In the genomic region with DNA sequence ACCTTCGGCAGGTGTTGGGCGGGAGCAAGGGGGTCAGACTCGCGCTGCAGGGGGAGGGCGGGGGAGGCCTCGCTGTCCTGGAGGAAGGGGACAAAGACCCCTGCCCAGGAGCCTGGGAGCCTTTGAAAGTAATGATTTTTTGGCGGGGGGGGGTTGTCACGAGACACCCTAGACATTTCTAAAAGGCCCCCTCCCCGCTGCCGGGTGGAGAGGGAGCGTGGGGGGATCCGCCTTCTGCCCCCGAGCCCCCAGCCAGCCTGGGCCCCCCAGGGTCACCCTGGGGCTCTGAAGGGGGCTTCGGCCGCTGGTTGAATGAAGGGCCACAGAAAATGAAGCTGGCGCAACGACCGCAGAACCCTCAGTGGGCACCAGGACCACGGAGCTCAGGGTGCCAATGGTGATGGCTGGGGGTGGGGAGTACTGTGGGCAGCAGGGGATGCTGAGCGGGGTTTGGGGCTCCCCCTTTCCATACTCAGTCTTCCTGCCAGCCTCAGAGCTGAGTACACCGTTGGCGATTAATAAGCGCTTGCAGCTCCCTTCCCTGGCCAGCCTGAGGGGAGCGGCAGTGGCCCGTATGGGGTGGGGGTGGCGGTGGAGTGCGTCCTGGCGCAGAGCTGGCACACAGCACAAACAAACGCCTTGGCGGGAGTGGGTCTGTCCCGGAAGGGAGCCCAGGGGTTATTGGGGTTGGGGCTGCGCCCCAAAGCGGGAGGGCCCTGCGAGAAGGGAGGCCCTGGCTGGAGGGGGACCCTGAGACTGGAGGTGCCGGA, we compare ENCODE assay signal across 9 cellular contexts. TPM values are rescaled to one million over a fixed set of nuclear protein-coding genes. Genes with fewer than 3 reads are reported as not detected.
DNase-seq lines count a peak whose midpoint lies in the region; ATAC-seq, FAIRE-seq and TF ChIP-seq lines count a peak whose summit lies in the region.
"Had no signal": no experiment of that assay in that cellular context is flagged by ENCODE, and none has a peak within 500 bp of the region (broad histone marks: within the 10 kb centered on the region; RNA-seq: fewer than 3 reads in every experiment).

No MANE protein-coding gene starts in this region.

- peaks cover 5% of the 10 kb centered on the region for H3K4me1 Mint-ChIP-seq in type B pancreatic cell (ENCODE audit: unreplicated experiment)

- no peaks in the 10 kb centered on the region for H3K79me2 ChIP-seq in GM12878 (ENCODE audit: control insufficient read depth, insufficient read depth, low read length)

- H3K36me3 ChIP-seq in GM12878 (ENCODE audit: control insufficient read depth in 2 of 2, insufficient read depth in 2 of 2, low read length in 1 of 2), result no peaks in the 10 kb centered on the region

- CTCF ChIA-PET in GM12878 (lab: Yijun Ruan, JAX), result interaction anchor here (1.0 to 2.4 kb wide), 5 partner anchors 15 to 280 kb away, joined by 4 to 20 read pairs (median 7); no protein-coding TSS in a partner anchor

- H3K36me3 Mint-ChIP-seq in type B pancreatic cell, result no peaks in the 10 kb centered on the region

- no peaks in the 10 kb centered on the region for H4K20me1 ChIP-seq in GM12878 (ENCODE audit: control insufficient read depth, insufficient read depth)

- intact Hi-C loops in GM12878 (cut with micrococcal nuclease; ENCODE audit: unreplicated experiment), result loop anchor here (10.0 kb wide), 2 partner anchors 268 to 458 kb away; a partner anchor contains a TSS

- H3K4me3 Mint-ChIP-seq in type B pancreatic cell, result peak overlapping the region; percentile 73

- no peak overlapping the region for H3K4me2 ChIP-seq in GM12878 (ENCODE audit: control insufficient read depth, insufficient read depth)

- ATAC-seq in GM12878, result peak; percentile 5

- no peak overlapping the region for H2AFZ ChIP-seq in GM12878 (ENCODE audit: control insufficient read depth, low read depth, low read length)

- no peak for TF ChIP-seq EP300 in GM12878 (IDR thresholded peaks at IDR 0.05; ENCODE audit: borderline replicate concordance in 1 of 2, control insufficient read depth in 1 of 2, low read depth in 2 of 2, low read length in 2 of 2)

- TF ChIP-seq POLR2A in GM12878 (IDR thresholded peaks at IDR 0.05; ENCODE audit: low read depth, low read length), result no peak

- peaks cover 3% of the 10 kb centered on the region for H3K9me3 Mint-ChIP-seq in type B pancreatic cell

- no peak for TF ChIP-seq RAD21 in GM12878 (IDR thresholded peaks at IDR 0.05; ENCODE audit: insufficient read depth, low read depth, low read length)

- peaks cover 40% of the 10 kb centered on the region for H3K27me3 Mint-ChIP-seq in type B pancreatic cell

- in situ Hi-C loops in GM12878 (cut with MboI), result no loop called here

- peak; percentile 53 for DNase-seq in NCI-H146 treated with DMSO at 0.1 percent for 48 hours (lab: John Stamatoyannopoulos, UW; ENCODE audit: unreplicated experiment)
- no peak for DNase-seq in GM12878 (ENCODE audit: low read depth, low spot score)
- peak; percentile 39 for DNase-seq in midbrain (lab: John Stamatoyannopoulos, UW)
- no peak for DNase-seq in type B pancreatic cell (ENCODE audit: extremely low spot score, unreplicated experiment)
- no peak for DNase-seq in EL
- DNase-seq in T1000 (lab: John Stamatoyannopoulos, UW), result no peak
- DNase-seq in inferior parietal cortex (ENCODE audit: extremely low spot score), result no peak

- H3K27me3 ChIP-seq in GM12878 (replicated peaks in 1 of 2; ENCODE audit: control insufficient read depth in 2 of 2, insufficient read depth in 2 of 2, low read length in 1 of 2), result peaks cover 2 to 10% of the 10 kb centered on the region in 2 experiments; a peak in 3 of 4 replicates

- 5% methylated on average over 29 of the region's 35 CpGs for WGBS in GM12878 (ENCODE audit: insufficient coverage, insufficient replicate concordance, low lambda C conversion rate, missing lambda C conversion rate)

- H3K27ac Mint-ChIP-seq in type B pancreatic cell, result peak overlapping the region; percentile 72

- SMC1A ChIA-PET in GM12878 (lab: Charles Lee; ENCODE audit: uncharacterized antibody, unreplicated experiment), result interaction anchor here (2.0 kb wide), 1 partner anchor 25 kb away, joined by 8 read pairs; no protein-coding TSS in a partner anchor

- FAIRE-seq in GM12878 (lab: Jason Lieb, UNC), result no peak

- peak overlapping the region; percentile 72 for H3K27ac ChIP-seq in C4-2B
- H3K27ac ChIP-seq in GM12878 (ENCODE audit: control insufficient read depth, insufficient read depth), result no peak overlapping the region

- H3K9me3 ChIP-seq in GM12878 (replicated peaks; ENCODE audit: control insufficient read depth, insufficient read depth, low read length), result no peaks in the 10 kb centered on the region; the same call in 2 of the 3 replicates

- RAD21 ChIA-PET in GM12878 (lab: Charles Lee; ENCODE audit: unreplicated experiment), result interaction anchor here (1.3 to 2.5 kb wide), 3 partner anchors 26 to 59 kb away, joined by 4 to 23 read pairs (median 11); no protein-coding TSS in a partner anchor

- H3K4me3 ChIP-seq in GM12878, result no peak overlapping the region

- H3K9ac ChIP-seq in GM12878 (ENCODE audit: control insufficient read depth, insufficient read depth, low read length), result no peak overlapping the region

- no peaks in the 10 kb centered on the region for H3K4me1 ChIP-seq in GM12878 (ENCODE audit: control insufficient read depth, insufficient read depth, low read length)

- BruUV-seq in GM12878 (replicated peaks; lab: Mats Ljungman, UMichigan), result no TSS peak

- TF ChIP-seq CTCF in C4-2B (conservative IDR thresholded peaks at IDR 0.05), result no peak
- TF ChIP-seq CTCF in GM12878 (IDR thresholded peaks at IDR 0.05 in 2 of 3, conservative IDR thresholded peaks at IDR 0.05 in 1 of 3; ENCODE audit: control insufficient read depth in 2 of 3, extremely low read depth in 1 of 3, insufficient read depth in 1 of 3, low read depth in 3 of 3, low read length in 3 of 3), result no peak
- TF ChIP-seq CTCF in type B pancreatic cell (conservative IDR thresholded peaks at IDR 0.05), result no peak

- POLR2A ChIA-PET in GM12878 (lab: Charles Lee), result no interaction called here

RNA-seq across cellular contexts. Expression of a gene that starts 1.2 kb away (rescaled TPM):
- 0.17 and 0.58 TPM in 2 replicates for total RNA-seq in GM12878 (2013; cell fraction: nucleolus; rRNA removed)
- total RNA-seq in GM12878 (2014; rRNA removed) (not detected in 2 replicates), GM12878 (2014; rRNA removed; fragmentation: Illumina TruSeq; extraction: Trizol) (not detected in 2 replicates), GM12878 (2021) (0.21 and 0.38 TPM in 2 replicates), type B pancreatic cell (ENCODE audit: low replicate concordance) (8.4 and 16.1 TPM in 2 replicates)
- 0.30 TPM for polyA plus RNA-seq in GM12878 (2011; ENCODE audit: low read depth)
- polyA plus RNA-seq in GM12878 (2011; rRNA removed) (0.26 and 1.7 TPM in 2 replicates), GM12878 (2014; fragmentation: Illumina TruSeq; extraction: Trizol) (0.04 TPM in 1 of 2 replicates, not detected in the other), GM12878 (2014; fragmentation: Nextera tagmentation; extraction: Ambion mirVana) (not detected), GM12878 (2014; rRNA removed) (0.09 and 0.14 TPM in 2 replicates), GM12878 (2016; fragmentation: Nextera tagmentation; extraction: Ambion mirVana) (not detected)
- polyA plus RNA-seq in GM12878 (2011; cell fraction: cytosol; rRNA removed), result 1.1 and 1.7 TPM in 2 replicates
- 2.1 and 3.6 TPM in 2 replicates for polyA plus RNA-seq in GM12878 (2011; cell fraction: nucleus; rRNA removed)
- 1.00 and 1.8 TPM in 2 replicates for polyA plus RNA-seq in GM12878 (2012)
- polyA minus RNA-seq in GM12878 (2011; rRNA and poly(A)+ RNA removed), result 0.21 and 0.51 TPM in 2 replicates
- 0.27 TPM in 1 of 2 replicates, not detected in the other for polyA minus RNA-seq in GM12878 (2011; cell fraction: cytosol; rRNA and poly(A)+ RNA removed)
- polyA minus RNA-seq in GM12878 (2011; cell fraction: nucleus; rRNA and poly(A)+ RNA removed), result 0.36 and 0.38 TPM in 2 replicates

RNA-seq across cellular contexts. Expression of a gene that starts 11.8 kb away (rescaled TPM):
- total RNA-seq in GM12878 (2013; cell fraction: nucleolus; rRNA removed), result not detected in 2 replicates
- total RNA-seq in GM12878 (2014; rRNA removed) (not detected in 2 replicates), GM12878 (2014; rRNA removed; fragmentation: Illumina TruSeq; extraction: Trizol) (not detected in 2 replicates), GM12878 (2021) (not detected in 2 replicates), type B pancreatic cell (ENCODE audit: low replicate concordance) (not detected in 2 replicates)
- not detected for polyA plus RNA-seq in GM12878 (2011; ENCODE audit: low read depth)
- polyA plus RNA-seq in GM12878 (2011; rRNA removed) (not detected in 2 replicates), GM12878 (2014; fragmentation: Illumina TruSeq; extraction: Trizol) (not detected in 2 replicates), GM12878 (2014; fragmentation: Nextera tagmentation; extraction: Ambion mirVana) (not detected), GM12878 (2014; rRNA removed) (not detected in 2 replicates), GM12878 (2016; fragmentation: Nextera tagmentation; extraction: Ambion mirVana) (not detected)
- not detected in 2 replicates for polyA plus RNA-seq in GM12878 (2011; cell fraction: cytosol; rRNA removed)
- polyA plus RNA-seq in GM12878 (2011; cell fraction: nucleus; rRNA removed), result not detected in 2 replicates
- polyA plus RNA-seq in GM12878 (2012), result not detected in 2 replicates
- not detected in 2 replicates for polyA minus RNA-seq in GM12878 (2011; rRNA and poly(A)+ RNA removed)
- polyA minus RNA-seq in GM12878 (2011; cell fraction: cytosol; rRNA and poly(A)+ RNA removed), result not detected in 2 replicates
- polyA minus RNA-seq in GM12878 (2011; cell fraction: nucleus; rRNA and poly(A)+ RNA removed), result not detected in 2 replicates
- polyA plus RNA-seq: adipose tissue had no signal

RNA-seq across cellular contexts. Expression of a gene that starts 24.8 kb away (rescaled TPM):
- not detected in 2 replicates for total RNA-seq in GM12878 (2013; cell fraction: nucleolus; rRNA removed)
- total RNA-seq in GM12878 (2014; rRNA removed) (not detected in 2 replicates), GM12878 (2014; rRNA removed; fragmentation: Illumina TruSeq; extraction: Trizol) (not detected in 2 replicates), GM12878 (2021) (not detected in 2 replicates), type B pancreatic cell (ENCODE audit: low replicate concordance) (not detected in 2 replicates)
- not detected for polyA plus RNA-seq in GM12878 (2011; ENCODE audit: low read depth)
- polyA plus RNA-seq in GM12878 (2011; rRNA removed) (not detected in 2 replicates), GM12878 (2014; fragmentation: Illumina TruSeq; extraction: Trizol) (not detected in 2 replicates), GM12878 (2014; fragmentation: Nextera tagmentation; extraction: Ambion mirVana) (not detected), GM12878 (2014; rRNA removed) (not detected in 2 replicates), GM12878 (2016; fragmentation: Nextera tagmentation; extraction: Ambion mirVana) (not detected)
- not detected in 2 replicates for polyA plus RNA-seq in GM12878 (2011; cell fraction: cytosol; rRNA removed)
- not detected in 2 replicates for polyA plus RNA-seq in GM12878 (2011; cell fraction: nucleus; rRNA removed)
- not detected in 2 replicates for polyA plus RNA-seq in GM12878 (2012)
- polyA minus RNA-seq in GM12878 (2011; rRNA and poly(A)+ RNA removed), result 0.22 TPM in 1 of 2 replicates, not detected in the other
- polyA minus RNA-seq in GM12878 (2011; cell fraction: cytosol; rRNA and poly(A)+ RNA removed), result not detected in 2 replicates
- not detected in 2 replicates for polyA minus RNA-seq in GM12878 (2011; cell fraction: nucleus; rRNA and poly(A)+ RNA removed)

RNA-seq across cellular contexts. Expression of a gene that starts 35.0 kb away (rescaled TPM):
- total RNA-seq in GM12878 (2013; cell fraction: nucleolus; rRNA removed), result not detected in 2 replicates
- not detected in 2 replicates for total RNA-seq in GM12878 (2014; rRNA removed)
- not detected in 2 replicates for total RNA-seq in GM12878 (2014; rRNA removed; fragmentation: Illumina TruSeq; extraction: Trizol)
- total RNA-seq in GM12878 (2021), result not detected in 2 replicates
- polyA plus RNA-seq in GM12878 (2011; ENCODE audit: low read depth), result not detected
- not detected in 2 replicates for polyA plus RNA-seq in GM12878 (2011; rRNA removed)
- polyA plus RNA-seq in GM12878 (2011; cell fraction: cytosol; rRNA removed), result not detected in 2 replicates
- polyA plus RNA-seq in GM12878 (2011; cell fraction: nucleus; rRNA removed), result not detected in 2 replicates
- polyA plus RNA-seq in GM12878 (2012), result not detected in 2 replicates
- polyA plus RNA-seq in GM12878 (2014; fragmentation: Illumina TruSeq; extraction: Trizol), result not detected in 2 replicates
- not detected for polyA plus RNA-seq in GM12878 (2014; fragmentation: Nextera tagmentation; extraction: Ambion mirVana)
- not detected in 2 replicates for polyA plus RNA-seq in GM12878 (2014; rRNA removed)
- not detected for polyA plus RNA-seq in GM12878 (2016; fragmentation: Nextera tagmentation; extraction: Ambion mirVana)
- not detected in 2 replicates for polyA minus RNA-seq in GM12878 (2011; rRNA and poly(A)+ RNA removed)
- not detected in 2 replicates for polyA minus RNA-seq in GM12878 (2011; cell fraction: cytosol; rRNA and poly(A)+ RNA removed)
- not detected in 2 replicates for polyA minus RNA-seq in GM12878 (2011; cell fraction: nucleus; rRNA and poly(A)+ RNA removed)
- not detected in 2 replicates for total RNA-seq in type B pancreatic cell (ENCODE audit: low replicate concordance)
- polyA plus RNA-seq: adipose tissue had no signal

RNA-seq across cellular contexts. Expression of a gene that starts 48.7 kb away (rescaled TPM):
- not detected in 2 replicates for total RNA-seq in GM12878 (2013; cell fraction: nucleolus; rRNA removed)
- total RNA-seq in GM12878 (2014; rRNA removed) (not detected in 2 replicates), GM12878 (2014; rRNA removed; fragmentation: Illumina TruSeq; extraction: Trizol) (not detected in 2 replicates), GM12878 (2021) (not detected in 2 replicates), type B pancreatic cell (ENCODE audit: low replicate concordance) (not detected in 2 replicates)
- polyA plus RNA-seq in GM12878 (2011; ENCODE audit: low read depth), result not detected
- polyA plus RNA-seq in GM12878 (2011; rRNA removed) (not detected in 2 replicates), GM12878 (2014; fragmentation: Illumina TruSeq; extraction: Trizol) (not detected in 2 replicates), GM12878 (2014; fragmentation: Nextera tagmentation; extraction: Ambion mirVana) (not detected), GM12878 (2014; rRNA removed) (not detected in 2 replicates), GM12878 (2016; fragmentation: Nextera tagmentation; extraction: Ambion mirVana) (not detected)
- polyA plus RNA-seq in GM12878 (2011; cell fraction: cytosol; rRNA removed), result not detected in 2 replicates
- not detected in 2 replicates for polyA plus RNA-seq in GM12878 (2011; cell fraction: nucleus; rRNA removed)
- not detected in 2 replicates for polyA plus RNA-seq in GM12878 (2012)
- not detected in 2 replicates for polyA minus RNA-seq in GM12878 (2011; rRNA and poly(A)+ RNA removed)
- polyA minus RNA-seq in GM12878 (2011; cell fraction: cytosol; rRNA and poly(A)+ RNA removed), result not detected in 2 replicates
- polyA minus RNA-seq in GM12878 (2011; cell fraction: nucleus; rRNA and poly(A)+ RNA removed), result not detected in 2 replicates
- polyA plus RNA-seq: adipose tissue had no signal

Comparison
In these comparisons a context has a peak if more than half of its experiments do, and no peak if none do; other contexts are left out.
1. DNase-seq: peak in NCI-H146 treated with DMSO at 0.1 percent for 48 hours (single experiment) and midbrain (single experiment); none in GM12878 (single experiment), type B pancreatic cell (single experiment), EL (single experiment), T1000 (single experiment) and inferior parietal cortex (single experiment).